1 cellular context compared by ENCODE assay signal in the genomic region with DNA sequence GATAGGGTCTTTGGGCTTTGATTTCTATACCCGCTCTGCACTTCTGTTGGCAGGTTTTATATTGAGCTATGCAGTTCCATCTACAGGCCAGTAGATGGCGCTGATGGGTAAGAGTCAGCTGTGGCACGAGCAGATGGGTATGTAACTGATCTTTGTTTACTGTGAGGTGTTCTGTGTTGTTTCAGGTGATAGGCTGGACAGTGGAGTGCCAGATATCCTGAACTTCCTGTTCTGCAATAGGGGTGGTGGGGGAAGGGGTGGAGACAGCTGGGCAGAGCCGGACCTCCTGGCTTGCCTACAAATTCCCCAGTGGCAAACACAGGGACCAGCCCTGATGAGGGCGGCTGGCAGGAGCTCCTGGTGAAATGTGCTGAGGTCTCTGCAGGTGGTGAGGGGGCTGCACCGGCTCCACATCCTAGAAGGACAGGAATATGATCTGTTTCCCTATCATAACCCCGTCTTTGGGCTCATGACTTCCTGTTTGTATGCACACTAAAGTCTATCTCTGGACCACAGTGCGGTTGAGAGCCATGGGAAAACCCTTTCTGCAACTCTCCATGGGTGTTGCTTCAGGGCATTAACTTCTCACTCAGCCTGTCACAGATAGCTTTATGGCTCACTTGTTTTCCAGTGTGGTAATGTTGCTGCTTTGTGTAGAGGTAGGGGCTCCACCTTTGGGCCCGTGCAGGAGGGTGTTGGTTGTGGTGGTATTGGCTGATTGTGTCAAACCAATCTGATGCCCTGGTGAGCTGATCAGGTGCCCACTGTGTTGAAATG.
TF ChIP-seq lines count a peak whose summit lies in the region.

No MANE protein-coding gene starts in this region.

TF ChIP-seq in GM12878, 131 proteins besides CTCF, POLR2A, EP300 and RAD21 (continued from another document and continues in another):
- TF ChIP-seq, protein P1, sequence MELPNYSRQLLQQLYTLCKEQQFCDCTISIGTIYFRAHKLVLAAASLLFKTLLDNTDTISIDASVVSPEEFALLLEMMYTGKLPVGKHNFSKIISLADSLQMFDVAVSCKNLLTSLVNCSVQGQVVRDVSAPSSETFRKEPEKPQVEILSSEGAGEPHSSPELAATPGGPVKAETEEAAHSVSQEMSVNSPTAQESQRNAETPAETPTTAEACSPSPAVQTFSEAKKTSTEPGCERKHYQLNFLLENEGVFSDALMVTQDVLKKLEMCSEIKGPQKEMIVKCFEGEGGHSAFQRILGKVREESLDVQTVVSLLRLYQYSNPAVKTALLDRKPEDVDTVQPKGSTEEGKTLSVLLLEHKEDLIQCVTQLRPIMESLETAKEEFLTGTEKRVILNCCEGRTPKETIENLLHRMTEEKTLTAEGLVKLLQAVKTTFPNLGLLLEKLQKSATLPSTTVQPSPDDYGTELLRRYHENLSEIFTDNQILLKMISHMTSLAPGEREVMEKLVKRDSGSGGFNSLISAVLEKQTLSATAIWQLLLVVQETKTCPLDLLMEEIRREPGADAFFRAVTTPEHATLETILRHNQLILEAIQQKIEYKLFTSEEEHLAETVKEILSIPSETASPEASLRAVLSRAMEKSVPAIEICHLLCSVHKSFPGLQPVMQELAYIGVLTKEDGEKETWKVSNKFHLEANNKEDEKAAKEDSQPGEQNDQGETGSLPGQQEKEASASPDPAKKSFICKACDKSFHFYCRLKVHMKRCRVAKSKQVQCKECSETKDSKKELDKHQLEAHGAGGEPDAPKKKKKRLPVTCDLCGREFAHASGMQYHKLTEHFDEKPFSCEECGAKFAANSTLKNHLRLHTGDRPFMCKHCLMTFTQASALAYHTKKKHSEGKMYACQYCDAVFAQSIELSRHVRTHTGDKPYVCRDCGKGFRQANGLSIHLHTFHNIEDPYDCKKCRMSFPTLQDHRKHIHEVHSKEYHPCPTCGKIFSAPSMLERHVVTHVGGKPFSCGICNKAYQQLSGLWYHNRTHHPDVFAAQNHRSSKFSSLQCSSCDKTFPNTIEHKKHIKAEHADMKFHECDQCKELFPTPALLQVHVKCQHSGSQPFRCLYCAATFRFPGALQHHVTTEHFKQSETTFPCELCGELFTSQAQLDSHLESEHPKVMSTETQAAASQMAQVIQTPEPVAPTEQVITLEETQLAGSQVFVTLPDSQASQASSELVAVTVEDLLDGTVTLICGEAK (IDR thresholded peaks at IDR 0.05; ENCODE audit: borderline replicate concordance), result no peak
- no peak for TF ChIP-seq ETV6 (conservative IDR thresholded peaks at IDR 0.05 in 1 of 2, IDR thresholded peaks at IDR 0.05 in 1 of 2; ENCODE audit: borderline replicate concordance in 1 of 2, low read depth in 1 of 2)
- TF ChIP-seq SUPT20H (IDR thresholded peaks at IDR 0.05; ENCODE audit: borderline replicate concordance, control insufficient read depth, low read depth, low read length), result no peak
- TF ChIP-seq, protein P2, sequence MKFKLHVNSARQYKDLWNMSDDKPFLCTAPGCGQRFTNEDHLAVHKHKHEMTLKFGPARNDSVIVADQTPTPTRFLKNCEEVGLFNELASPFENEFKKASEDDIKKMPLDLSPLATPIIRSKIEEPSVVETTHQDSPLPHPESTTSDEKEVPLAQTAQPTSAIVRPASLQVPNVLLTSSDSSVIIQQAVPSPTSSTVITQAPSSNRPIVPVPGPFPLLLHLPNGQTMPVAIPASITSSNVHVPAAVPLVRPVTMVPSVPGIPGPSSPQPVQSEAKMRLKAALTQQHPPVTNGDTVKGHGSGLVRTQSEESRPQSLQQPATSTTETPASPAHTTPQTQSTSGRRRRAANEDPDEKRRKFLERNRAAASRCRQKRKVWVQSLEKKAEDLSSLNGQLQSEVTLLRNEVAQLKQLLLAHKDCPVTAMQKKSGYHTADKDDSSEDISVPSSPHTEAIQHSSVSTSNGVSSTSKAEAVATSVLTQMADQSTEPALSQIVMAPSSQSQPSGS (IDR thresholded peaks at IDR 0.05; ENCODE audit: low read length), result no peak
- TF ChIP-seq CBX3 (IDR thresholded peaks at IDR 0.05; ENCODE audit: borderline replicate concordance, low read depth), result no peak
- no peak for TF ChIP-seq KDM1A (IDR thresholded peaks at IDR 0.05; ENCODE audit: borderline replicate concordance)
- no peak for TF ChIP-seq ZNF217 (IDR thresholded peaks at IDR 0.05)
- TF ChIP-seq RCOR1 (conservative IDR thresholded peaks at IDR 0.05; ENCODE audit: low read depth, low read length), result no peak
- peak; percentile 29 for TF ChIP-seq SKIL (IDR thresholded peaks at IDR 0.05; ENCODE audit: low read depth, poor library complexity, severe bottlenecking)
- no peak for TF ChIP-seq ZNF207 (IDR thresholded peaks at IDR 0.05; ENCODE audit: borderline replicate concordance)
- no peak for TF ChIP-seq LARP7 (IDR thresholded peaks at IDR 0.05)
- TF ChIP-seq MEF2A (IDR thresholded peaks at IDR 0.05; ENCODE audit: insufficient read depth, low read depth, low read length), result no peak
- no peak for TF ChIP-seq TAF1 (IDR thresholded peaks at IDR 0.05; ENCODE audit: borderline replicate concordance, low read depth, low read length)
- no peak for TF ChIP-seq TCF7 (IDR thresholded peaks at IDR 0.05; ENCODE audit: borderline replicate concordance)
- peak; percentile 53; the same call in 1 of the 2 replicates for TF ChIP-seq RELB (IDR thresholded peaks at IDR 0.05; ENCODE audit: low read depth)
- no peak for TF ChIP-seq NRF1 (conservative IDR thresholded peaks at IDR 0.05; ENCODE audit: low read depth, low read length)
- TF ChIP-seq ZBED1 (IDR thresholded peaks at IDR 0.05; ENCODE audit: borderline replicate concordance), result no peak
- TF ChIP-seq, protein P3, sequence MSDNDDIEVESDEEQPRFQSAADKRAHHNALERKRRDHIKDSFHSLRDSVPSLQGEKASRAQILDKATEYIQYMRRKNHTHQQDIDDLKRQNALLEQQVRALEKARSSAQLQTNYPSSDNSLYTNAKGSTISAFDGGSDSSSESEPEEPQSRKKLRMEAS (IDR thresholded peaks at IDR 0.05; ENCODE audit: low read depth, low read length), result no peak
- no peak for TF ChIP-seq ZSCAN29 (IDR thresholded peaks at IDR 0.05)
- no peak for TF ChIP-seq E2F4 (IDR thresholded peaks at IDR 0.05; ENCODE audit: low read depth, low read length)
- 0 out of 2 replicates have a peak, but pooled peaks have one; percentile 17 for TF ChIP-seq SPI1 (IDR thresholded peaks at IDR 0.05; ENCODE audit: borderline replicate concordance, insufficient read depth, low read depth, low read length)
- peak; percentile 70 for TF ChIP-seq FOXK2 (IDR thresholded peaks at IDR 0.05)
- TF ChIP-seq CREM (IDR thresholded peaks at IDR 0.05; ENCODE audit: low read depth), result no peak
- TF ChIP-seq NFXL1 (IDR thresholded peaks at IDR 0.05; ENCODE audit: borderline replicate concordance), result no peak
- TF ChIP-seq RAD51 (IDR thresholded peaks at IDR 0.05), result peak; percentile 48; the same call in 1 of the 2 replicates
- TF ChIP-seq MTA2 (IDR thresholded peaks at IDR 0.05; ENCODE audit: low read depth), result 0 out of 2 replicates have a peak, but pooled peaks have one; percentile 34
- TF ChIP-seq SMAD1 (IDR thresholded peaks at IDR 0.05; ENCODE audit: low read depth, partially characterized antibody), result no peak
- TF ChIP-seq, protein P4, sequence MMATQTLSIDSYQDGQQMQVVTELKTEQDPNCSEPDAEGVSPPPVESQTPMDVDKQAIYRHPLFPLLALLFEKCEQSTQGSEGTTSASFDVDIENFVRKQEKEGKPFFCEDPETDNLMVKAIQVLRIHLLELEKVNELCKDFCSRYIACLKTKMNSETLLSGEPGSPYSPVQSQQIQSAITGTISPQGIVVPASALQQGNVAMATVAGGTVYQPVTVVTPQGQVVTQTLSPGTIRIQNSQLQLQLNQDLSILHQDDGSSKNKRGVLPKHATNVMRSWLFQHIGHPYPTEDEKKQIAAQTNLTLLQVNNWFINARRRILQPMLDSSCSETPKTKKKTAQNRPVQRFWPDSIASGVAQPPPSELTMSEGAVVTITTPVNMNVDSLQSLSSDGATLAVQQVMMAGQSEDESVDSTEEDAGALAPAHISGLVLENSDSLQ (IDR thresholded peaks at IDR 0.05), result no peak; the same call in 1 of the 2 replicates
- TF ChIP-seq RBBP5 (conservative IDR thresholded peaks at IDR 0.05), result no peak
- peak; percentile 50; the same call in 1 of the 2 replicates for TF ChIP-seq RUNX3 (IDR thresholded peaks at IDR 0.05; ENCODE audit: low read length)
- peak; percentile 52; the same call in 1 of the 2 replicates for TF ChIP-seq SIN3A (IDR thresholded peaks at IDR 0.05; ENCODE audit: low read depth, low read length)
- no peak for TF ChIP-seq ZZZ3 (IDR thresholded peaks at IDR 0.05; ENCODE audit: control insufficient read depth, insufficient read length, low read depth)
- TF ChIP-seq ZNF24 (IDR thresholded peaks at IDR 0.05), result no peak
- no peak for TF ChIP-seq BCL11A (IDR thresholded peaks at IDR 0.05; ENCODE audit: low read depth, low read length)
- TF ChIP-seq GATAD2B (conservative IDR thresholded peaks at IDR 0.05; ENCODE audit: low read depth), result no peak
- TF ChIP-seq, protein P5, sequence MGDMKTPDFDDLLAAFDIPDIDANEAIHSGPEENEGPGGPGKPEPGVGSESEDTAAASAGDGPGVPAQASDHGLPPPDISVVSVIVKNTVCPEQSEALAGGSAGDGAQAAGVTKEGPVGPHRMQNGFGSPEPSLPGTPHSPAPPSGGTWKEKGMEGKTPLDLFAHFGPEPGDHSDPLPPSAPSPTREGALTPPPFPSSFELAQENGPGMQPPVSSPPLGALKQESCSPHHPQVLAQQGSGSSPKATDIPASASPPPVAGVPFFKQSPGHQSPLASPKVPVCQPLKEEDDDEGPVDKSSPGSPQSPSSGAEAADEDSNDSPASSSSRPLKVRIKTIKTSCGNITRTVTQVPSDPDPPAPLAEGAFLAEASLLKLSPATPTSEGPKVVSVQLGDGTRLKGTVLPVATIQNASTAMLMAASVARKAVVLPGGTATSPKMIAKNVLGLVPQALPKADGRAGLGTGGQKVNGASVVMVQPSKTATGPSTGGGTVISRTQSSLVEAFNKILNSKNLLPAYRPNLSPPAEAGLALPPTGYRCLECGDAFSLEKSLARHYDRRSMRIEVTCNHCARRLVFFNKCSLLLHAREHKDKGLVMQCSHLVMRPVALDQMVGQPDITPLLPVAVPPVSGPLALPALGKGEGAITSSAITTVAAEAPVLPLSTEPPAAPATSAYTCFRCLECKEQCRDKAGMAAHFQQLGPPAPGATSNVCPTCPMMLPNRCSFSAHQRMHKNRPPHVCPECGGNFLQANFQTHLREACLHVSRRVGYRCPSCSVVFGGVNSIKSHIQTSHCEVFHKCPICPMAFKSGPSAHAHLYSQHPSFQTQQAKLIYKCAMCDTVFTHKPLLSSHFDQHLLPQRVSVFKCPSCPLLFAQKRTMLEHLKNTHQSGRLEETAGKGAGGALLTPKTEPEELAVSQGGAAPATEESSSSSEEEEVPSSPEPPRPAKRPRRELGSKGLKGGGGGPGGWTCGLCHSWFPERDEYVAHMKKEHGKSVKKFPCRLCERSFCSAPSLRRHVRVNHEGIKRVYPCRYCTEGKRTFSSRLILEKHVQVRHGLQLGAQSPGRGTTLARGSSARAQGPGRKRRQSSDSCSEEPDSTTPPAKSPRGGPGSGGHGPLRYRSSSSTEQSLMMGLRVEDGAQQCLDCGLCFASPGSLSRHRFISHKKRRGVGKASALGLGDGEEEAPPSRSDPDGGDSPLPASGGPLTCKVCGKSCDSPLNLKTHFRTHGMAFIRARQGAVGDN (IDR thresholded peaks at IDR 0.05), result no peak
- no peak for TF ChIP-seq IRF4 (IDR thresholded peaks at IDR 0.05; ENCODE audit: low read depth, low read length)
- TF ChIP-seq POLR2AphosphoS2 (IDR thresholded peaks at IDR 0.05; ENCODE audit: low read depth, low read length), result no peak
- peak; percentile 23; the same call in 1 of the 2 replicates for TF ChIP-seq EED (IDR thresholded peaks at IDR 0.05; ENCODE audit: low read depth)
- TF ChIP-seq EZH2 (IDR thresholded peaks at IDR 0.05; ENCODE audit: borderline replicate concordance, control insufficient read depth, low read depth, low read length), result no peak
- no peak for TF ChIP-seq YBX1 (IDR thresholded peaks at IDR 0.05)
